In genomic region chr7:44240983-44241510, GRCh38 we compare ENCODE assay signal across 8 cellular contexts.
DNase-seq lines count a peak whose midpoint lies in the region; ATAC-seq and TF ChIP-seq lines count a peak whose summit lies in the region.

No MANE protein-coding gene starts in this region.

- H3K36me3 Mint-ChIP-seq in central memory CD8-positive, alpha-beta T cell (ENCODE audit: insufficient read depth), result no peaks in the 10 kb centered on the region

- no peaks in the 10 kb centered on the region for H3K9me3 Mint-ChIP-seq in central memory CD8-positive, alpha-beta T cell

- DNase-seq in NCI-H345 treated with DMSO at 0.1 percent for 48 hours (lab: John Stamatoyannopoulos, UW; ENCODE audit: unreplicated experiment) (peak; percentile 33), kidney glomerular epithelial cell (lab: John Stamatoyannopoulos, UW) (peak; percentile 76)
- peak; percentile 25 to 26 for DNase-seq in central memory CD8-positive, alpha-beta T cell (ENCODE audit: low spot score in 2 of 2)
- DNase-seq in stimulated activated CD4-positive, alpha-beta T cell treated with anti-CD3 and anti-CD28 coated beads, Interleukin-2, amount 100 ng/mL, for 24 hours, result peak; percentile 65 to 70

- TF ChIP-seq CTCF in GM12875 (IDR thresholded peaks at IDR 0.05; ENCODE audit: borderline replicate concordance, insufficient read depth, low read depth, low read length), result peak; percentile 87

- H3K27me3 Mint-ChIP-seq in central memory CD8-positive, alpha-beta T cell, result peaks cover 10% of the 10 kb centered on the region

- H3K27ac Mint-ChIP-seq in central memory CD8-positive, alpha-beta T cell (ENCODE audit: low read depth), result no peak overlapping the region

- no peaks in the 10 kb centered on the region for H3K4me1 Mint-ChIP-seq in central memory CD8-positive, alpha-beta T cell

- no peak overlapping the region for H3K4me3 Mint-ChIP-seq in central memory CD8-positive, alpha-beta T cell

- ATAC-seq in HG03066 (IDR thresholded peaks at IDR 0.05; ENCODE audit: low read depth, unreplicated experiment) (peak; percentile 82), GM18858 (IDR thresholded peaks at IDR 0.05; ENCODE audit: unreplicated experiment) (no peak)
- peak; percentile 82 to 85 for ATAC-seq in activated CD4-positive, CD25-positive, alpha-beta regulatory T cell treated with anti-CD3 and anti-CD28 coated beads, Interleukin-2, amount 50 U/mL, for 24 hours
- ATAC-seq in central memory CD8-positive, alpha-beta T cell (replicated peaks; ENCODE audit: extremely low read depth, poor library complexity, severe bottlenecking), result peak; percentile 66

- no peak overlapping the region for H3K4me3 ChIP-seq in GM12875 (ENCODE audit: low read depth, low read length)

Comparison
In these comparisons a context has a peak if more than half of its experiments do, and no peak if none do; other contexts are left out.
1. DNase-seq: peak in every context shown above with its lines; median percentile 76 in kidney glomerular epithelial cell; 68 in stimulated activated CD4-positive, alpha-beta T cell treated with anti-CD3 and anti-CD28 coated beads, Interleukin-2, amount 100 ng/mL, for 24 hours; 33 in NCI-H345 treated with DMSO at 0.1 percent for 48 hours; 26 in central memory CD8-positive, alpha-beta T cell.